ENCODE assay signal across 1 cellular context in genomic region chr5:142770650-142771609, GRCh38.
TF ChIP-seq lines count a peak whose summit lies in the region.

No MANE protein-coding gene starts in this region.

TF ChIP-seq in WTC11, 78 proteins besides CTCF, POLR2A, EP300 and RAD21 (continued from another document):
- TF ChIP-seq MAX (CRISPR knock-in tag; IDR thresholded peaks at IDR 0.05): 0 out of 2 replicates have a peak, but pooled peaks have one; percentile 27
TF ChIP-seq in WTC11: peak in this region for 8.
